19 cellular contexts compared by ENCODE assay signal in the genomic region with DNA sequence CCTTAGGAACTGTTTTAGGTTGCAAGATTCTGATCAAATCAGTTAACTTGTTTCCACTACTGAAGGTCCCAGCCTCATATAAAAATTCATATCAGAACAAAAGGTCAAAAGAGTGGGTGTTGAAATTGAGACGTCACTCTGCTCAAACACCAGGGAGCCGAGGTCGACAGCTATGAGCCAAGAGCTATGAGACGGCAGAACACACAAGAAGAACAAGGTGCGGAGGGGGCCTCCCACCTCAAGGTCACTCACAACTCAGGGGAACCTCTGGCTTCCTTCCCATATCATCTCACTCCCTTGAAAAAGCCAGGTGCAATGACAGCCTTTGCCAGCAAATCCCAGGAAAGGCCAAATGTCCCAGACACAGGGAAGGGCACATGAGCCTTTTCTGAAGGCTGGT. TPM values are rescaled to one million over a fixed set of nuclear protein-coding genes. Genes with fewer than 3 reads are reported as not detected.
"Had no signal": no experiment of that assay in that cellular context is flagged by ENCODE, and none has a peak within 500 bp of the region (broad histone marks: within the 10 kb centered on the region; RNA-seq: fewer than 3 reads in every experiment).

No MANE protein-coding gene starts in this region.

- DNase-seq: activated CD4-positive, alpha-beta T cell treated with anti-CD3 and anti-CD28 coated beads, Interleukin-2, amount 10 ng/mL, durations not matched to agents 7 days and 5 days; activated CD4-positive, CD25-positive, alpha-beta regulatory T cell; activated gamma-delta T cell treated with Interleukin-2 at 50 U/mL for 16 hours; activated naive CD8-positive, alpha-beta T cell treated with anti-CD3 and anti-CD28 coated beads for 36 hours; cerebellar nuclear complex; dermis blood vessel endothelial cell; gastrocnemius medialis; heart right ventricle; natural killer cell; posterior cingulate gyrus; stimulated activated CD4-positive, alpha-beta T cell treated with anti-CD3 and anti-CD28 coated beads, Interleukin-1b, Interleukin-23, amount 100 ng/mL, for 48 hours; SW 1271 had no signal

- H3K9me3 ChIP-seq: gastrocnemius medialis, heart right ventricle, mucosa of descending colon, neutrophil had no signal

- H3K36me3 ChIP-seq: neutrophil had no signal

- H3K36me3 Mint-ChIP-seq: activated naive CD8-positive, alpha-beta T cell treated with anti-CD3 and anti-CD28 coated beads for 36 hours; memory B cell; natural killer cell had no signal

- H3K27me3 ChIP-seq: gastrocnemius medialis, heart right ventricle, neutrophil had no signal

- H3K4me3 Mint-ChIP-seq: activated CD4-positive, alpha-beta T cell treated with anti-CD3 and anti-CD28 coated beads, Interleukin-2, amount 10 ng/mL, durations not matched to agents 7 days and 5 days; activated naive CD8-positive, alpha-beta T cell treated with anti-CD3 and anti-CD28 coated beads for 36 hours; memory B cell; natural killer cell; T-helper 2 cell treated with Interferon-gamma antibody and Interleukin-4, amounts not matched to agents 5 μg/mL and 100 μg/mL, for 36 hours had no signal

- H3K4me3 ChIP-seq: gastrocnemius medialis, heart right ventricle, mucosa of descending colon had no signal

- H3K4me1 Mint-ChIP-seq: activated CD4-positive, alpha-beta T cell treated with anti-CD3 and anti-CD28 coated beads, Interleukin-2, amount 10 ng/mL, durations not matched to agents 7 days and 5 days; activated naive CD8-positive, alpha-beta T cell treated with anti-CD3 and anti-CD28 coated beads for 36 hours; memory B cell; natural killer cell had no signal

- FAIRE-seq: islet of Langerhans, urothelium cell line had no signal

- ATAC-seq: natural killer cell had no signal

- H3K27ac ChIP-seq: epithelial cell of prostate, heart right ventricle, neutrophil had no signal

- H3K27ac Mint-ChIP-seq: activated CD4-positive, alpha-beta T cell treated with anti-CD3 and anti-CD28 coated beads, Interleukin-2, amount 10 ng/mL, durations not matched to agents 7 days and 5 days; activated naive CD8-positive, alpha-beta T cell treated with anti-CD3 and anti-CD28 coated beads for 36 hours; memory B cell; natural killer cell; T-helper 2 cell treated with Interferon-gamma antibody and Interleukin-4, amounts not matched to agents 5 μg/mL and 100 μg/mL, for 36 hours had no signal

- H3K9me3 Mint-ChIP-seq: activated CD4-positive, alpha-beta T cell treated with anti-CD3 and anti-CD28 coated beads, Interleukin-2, amount 10 ng/mL, durations not matched to agents 7 days and 5 days; activated naive CD8-positive, alpha-beta T cell treated with anti-CD3 and anti-CD28 coated beads for 36 hours; memory B cell; T-helper 2 cell treated with Interferon-gamma antibody and Interleukin-4, amounts not matched to agents 5 μg/mL and 100 μg/mL, for 36 hours had no signal

RNA-seq across cellular contexts. Expression of a gene that starts 0.7 kb away (rescaled TPM):
- total RNA-seq: activated naive CD8-positive, alpha-beta T cell treated with anti-CD3 and anti-CD28 coated beads for 36 hours had no signal
